In the genomic region with DNA sequence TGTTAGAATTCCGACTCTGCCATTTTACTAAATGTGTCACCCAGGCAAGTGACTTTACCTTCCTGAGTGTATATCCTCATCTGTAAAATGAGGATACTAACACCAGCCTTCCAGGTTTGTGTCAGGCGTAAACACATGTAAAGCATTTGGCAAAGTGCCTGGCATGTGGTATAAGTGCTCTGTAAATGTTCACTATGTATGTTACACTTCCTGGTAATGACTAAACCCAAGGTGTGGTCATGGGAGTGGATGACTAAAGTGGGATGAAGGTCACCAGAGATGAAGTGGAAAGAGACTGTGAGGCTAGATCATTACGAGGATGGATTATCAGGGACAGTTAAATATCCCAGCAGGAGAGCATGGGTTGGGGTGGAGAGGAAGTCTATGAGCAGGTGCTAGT, we compare ENCODE assay signal across 12 cellular contexts. TPM values are rescaled to one million over a fixed set of nuclear protein-coding genes. Genes with fewer than 3 reads are reported as not detected.
DNase-seq lines count a peak whose midpoint lies in the region; ATAC-seq, FAIRE-seq and TF ChIP-seq lines count a peak whose summit lies in the region.
"Had no signal": no experiment of that assay in that cellular context is flagged by ENCODE, and none has a peak within 500 bp of the region (broad histone marks: within the 10 kb centered on the region; RNA-seq: fewer than 3 reads in every experiment).

No MANE protein-coding gene starts in this region.

- H3K4me3 Mint-ChIP-seq in CD4-positive, alpha-beta memory T cell: peak overlapping the region in 4 of 8 donors; percentile 5 to 87 (median 56)
- peak overlapping the region; percentile 8 for H3K4me3 Mint-ChIP-seq in T-helper 17 cell
- no peak overlapping the region for H3K4me3 Mint-ChIP-seq in neural progenitor cell

- no peaks in the 10 kb centered on the region for H3K9me1 ChIP-seq in keratinocyte (ENCODE audit: control insufficient read depth, extremely low read depth, insufficient read depth, low read length)

- intact Hi-C loops in CD4-positive, alpha-beta memory T cell (cut with micrococcal nuclease): no loop called here
- intact Hi-C loops in left cardiac atrium (cut with DNase I): no loop called here

- H3K4me3 ChIP-seq in CD4-positive, alpha-beta memory T cell (ENCODE audit: low read length in 2 of 2): no peak overlapping the region
- H3K4me3 ChIP-seq in keratinocyte (ENCODE audit: control insufficient read depth in 2 of 3, extremely low read depth in 1 of 3, insufficient read depth in 2 of 3, low read depth in 1 of 3, low read length in 3 of 3): no peak overlapping the region
- H3K4me3 ChIP-seq in neural progenitor cell: no peak overlapping the region
- H3K4me3 ChIP-seq: GM12878 had no signal

- H3F3A ChIP-seq in neural progenitor cell (ENCODE audit: low read depth): no peaks in the 10 kb centered on the region

- ATAC-seq in T-helper 17 cell (peak; percentile 58), left cardiac atrium (no peak), HG03565 (IDR thresholded peaks at IDR 0.05; ENCODE audit: unreplicated experiment) (no peak)
- ATAC-seq: GM12878 had no signal

- TF ChIP-seq CTCF in keratinocyte (optimal IDR thresholded peaks at IDR 0.05 in 1 of 3, IDR thresholded peaks at IDR 0.05 in 1 of 3, conservative IDR thresholded peaks at IDR 0.05 in 1 of 3; ENCODE audit: extremely low read depth in 1 of 3, insufficient read depth in 2 of 3, low read length in 3 of 3) (no peak), neural progenitor cell (IDR thresholded peaks at IDR 0.05) (no peak)

- H3K4me1 Mint-ChIP-seq in CD4-positive, alpha-beta memory T cell: peaks cover 40 to 80% (median 58%) of the 10 kb centered on the region in 4 donors
- H3K4me1 Mint-ChIP-seq in T-helper 17 cell (peaks cover 38% of the 10 kb centered on the region), neural progenitor cell (no peaks in the 10 kb centered on the region)

- POLR2A ChIA-PET in CD4-positive, alpha-beta memory T cell (lab: Charles Lee; ENCODE audit: partially characterized antibody): interaction anchor here (1.2 to 1.6 kb wide), 3 partner anchors 8 to 25 kb away, joined by 4 to 6 read pairs (median 5); no protein-coding TSS in a partner anchor

- dilution Hi-C loops in keratinocyte (cut with MboI; ENCODE audit: extremely low pct_ligation_motif_present, low sequenced_read_pairs): no loop called here

- H3K36me3 Mint-ChIP-seq in CD4-positive, alpha-beta memory T cell: peaks cover 12 to 13% of the 10 kb centered on the region in 2 donors
- H3K36me3 Mint-ChIP-seq in T-helper 17 cell (ENCODE audit: low read depth) (peaks cover 2% of the 10 kb centered on the region), neural progenitor cell (peaks cover 6% of the 10 kb centered on the region)

- H3K27me3 Mint-ChIP-seq in CD4-positive, alpha-beta memory T cell: no peaks in the 10 kb centered on the region
- H3K27me3 Mint-ChIP-seq in T-helper 17 cell: no peaks in the 10 kb centered on the region
- H3K27me3 Mint-ChIP-seq in neural progenitor cell (ENCODE audit: insufficient read depth, low read depth): peaks cover 5% of the 10 kb centered on the region

- H3K79me2 ChIP-seq in keratinocyte (ENCODE audit: control insufficient read depth, insufficient read depth, low read length): no peaks in the 10 kb centered on the region
- H3K79me2 ChIP-seq in neural progenitor cell (ENCODE audit: low read depth): no peaks in the 10 kb centered on the region

- no peaks in the 10 kb centered on the region for H3K27me3 ChIP-seq in CD4-positive, alpha-beta memory T cell (ENCODE audit: insufficient read depth, low read length)
- H3K27me3 ChIP-seq in keratinocyte (ENCODE audit: control insufficient read depth, extremely low read depth, insufficient read depth, low read length): no peaks in the 10 kb centered on the region
- H3K27me3 ChIP-seq in neural progenitor cell: peaks cover 7% of the 10 kb centered on the region

- FAIRE-seq in keratinocyte (lab: Jason Lieb, UNC): peak; percentile 98
- FAIRE-seq: endothelial cell of umbilical vein, GM12878, TTC549 had no signal

- H2AFZ ChIP-seq in keratinocyte (ENCODE audit: control insufficient read depth, low read length): no peak overlapping the region
- no peak overlapping the region for H2AFZ ChIP-seq in neural progenitor cell (replicated peaks)

- CTCF ChIA-PET in CD4-positive, alpha-beta memory T cell (lab: Charles Lee; ENCODE audit: partially characterized antibody): interaction anchor here (1.1 kb wide), 1 partner anchor 104 kb away, joined by 4 read pairs; no protein-coding TSS in a partner anchor

- H4K20me1 ChIP-seq in keratinocyte (ENCODE audit: control insufficient read depth, extremely low read depth, insufficient read depth, low read length): no peaks in the 10 kb centered on the region
- no peaks in the 10 kb centered on the region for H4K20me1 ChIP-seq in neural progenitor cell (ENCODE audit: low read depth)

- H3K4me2 ChIP-seq in keratinocyte (ENCODE audit: control insufficient read depth, extremely low read depth, insufficient read depth, low read depth, low read length) (peak overlapping the region; percentile 42), neural progenitor cell (no peak overlapping the region)

- H3K9ac ChIP-seq in keratinocyte (ENCODE audit: control insufficient read depth, extremely low read depth, insufficient read depth, low read length) (peak overlapping the region; percentile 40), neural progenitor cell (no peak overlapping the region)

- H3K9me3 ChIP-seq in CD4-positive, alpha-beta memory T cell (ENCODE audit: control insufficient read depth in 1 of 2, low read length in 2 of 2): peaks cover 0 to 4% of the 10 kb centered on the region in 2 donors
- H3K9me3 ChIP-seq in T-helper 17 cell (ENCODE audit: control insufficient read depth, low read length, poor library complexity, severe bottlenecking) (no peaks in the 10 kb centered on the region), keratinocyte (ENCODE audit: control insufficient read depth, low read depth, low read length) (peaks cover 2% of the 10 kb centered on the region), neural progenitor cell (ENCODE audit: low read depth) (no peaks in the 10 kb centered on the region)

- no peak for DNase-seq in CD4-positive, alpha-beta memory T cell
- peak; percentile 96 for DNase-seq in HPDE6-E6E7 (ENCODE audit: extremely low spot score)
- DNase-seq in T-helper 17 cell: no peak
- DNase-seq in keratinocyte (ENCODE audit: low read depth, low spot score): no peak
- no peak for DNase-seq in left cardiac atrium
- DNase-seq in RPMI8226: no peak
- DNase-seq in neural progenitor cell (ENCODE audit: low spot score): no peak
- DNase-seq: right cardiac atrium had no signal

- peak overlapping the region in 6 of 7 donors; percentile 1 to 83 (median 58) for H3K27ac Mint-ChIP-seq in CD4-positive, alpha-beta memory T cell
- H3K27ac Mint-ChIP-seq in T-helper 17 cell: no peak overlapping the region
- no peak overlapping the region for H3K27ac Mint-ChIP-seq in neural progenitor cell

- peaks cover 0 to 3% (median 0%) of the 10 kb centered on the region in 8 donors for H3K9me3 Mint-ChIP-seq in CD4-positive, alpha-beta memory T cell
- peaks cover 6% of the 10 kb centered on the region for H3K9me3 Mint-ChIP-seq in neural progenitor cell

- peaks cover 48% of the 10 kb centered on the region for H3K4me1 ChIP-seq in CD4-positive, alpha-beta memory T cell (ENCODE audit: insufficient read depth, low read length)
- H3K4me1 ChIP-seq in keratinocyte (ENCODE audit: control insufficient read depth, extremely low read depth, insufficient read depth, low read length) (peaks cover 17% of the 10 kb centered on the region), neural progenitor cell (no peaks in the 10 kb centered on the region)

- no peak overlapping the region for H3K27ac ChIP-seq in CD4-positive, alpha-beta memory T cell (ENCODE audit: low read depth, low read length)
- peak overlapping the region; percentile 57 for H3K27ac ChIP-seq in keratinocyte (ENCODE audit: control insufficient read depth, insufficient read depth, low read length)
- no peak overlapping the region for H3K27ac ChIP-seq in neural progenitor cell

- H3K36me3 ChIP-seq in CD4-positive, alpha-beta memory T cell (ENCODE audit: insufficient read depth, low read length): peaks cover 2% of the 10 kb centered on the region
- H3K36me3 ChIP-seq in keratinocyte (ENCODE audit: control insufficient read depth in 2 of 2, extremely low read depth in 1 of 2, insufficient read depth in 2 of 2, low read length in 2 of 2) (peaks cover 2 to 3% of the 10 kb centered on the region in 2 experiments), neural progenitor cell (no peaks in the 10 kb centered on the region)

RNA-seq across cellular contexts. Expression of a gene that starts 25.6 kb away (rescaled TPM):
- 10 to 100 TPM; 68.4 to 71.5 TPM for total RNA-seq in CD4-positive, alpha-beta memory T cell
- 100 to 1,000 TPM; 141 to 162 TPM for polyA plus RNA-seq in CD4-positive, alpha-beta memory T cell
- 10 to 100 TPM; 72.1 to 89.9 TPM for total RNA-seq in T-helper 17 cell
- 17.1 to 29.8 TPM (median 20.8 TPM) in 3 replicates for polyA plus RNA-seq in keratinocyte
- 6.6 TPM for polyA plus RNA-seq in keratinocyte (2011; ENCODE audit: low read depth)
- polyA plus RNA-seq in keratinocyte (2011; cell fraction: cytosol; rRNA removed): 14.3 and 23.0 TPM in 2 replicates
- 15.9 and 20.4 TPM in 2 replicates for polyA plus RNA-seq in keratinocyte (2011; cell fraction: nucleus; rRNA removed)
- 17.4 and 40.6 TPM in 2 replicates for polyA plus RNA-seq in keratinocyte (2012; ENCODE audit: low replicate concordance)
- polyA minus RNA-seq in keratinocyte: 11.1 to 19.3 TPM (median 18.1 TPM) in 3 replicates
- 15.7 TPM for polyA minus RNA-seq in keratinocyte (2011; cell fraction: cytosol; rRNA and poly(A)+ RNA removed)
- polyA minus RNA-seq in keratinocyte (2011; cell fraction: nucleus; rRNA and poly(A)+ RNA removed): 6.4 and 8.7 TPM in 2 replicates
- total RNA-seq in left cardiac atrium: 10 to 100 TPM; 10.7 to 17.6 TPM
- 19.8 and 54.2 TPM in 2 replicates for total RNA-seq in neural progenitor cell (ENCODE audit: low replicate concordance)

RNA-seq across cellular contexts. Expression of a gene that starts 28.3 kb away (rescaled TPM):
- 10 to 100 TPM; 26.7 to 28.8 TPM for total RNA-seq in CD4-positive, alpha-beta memory T cell
- polyA plus RNA-seq in CD4-positive, alpha-beta memory T cell: 10 to 100 TPM in 1 of 2 donors, 1 to 10 TPM in 1; 2.3 to 10.2 TPM
- 1 to 10 TPM; 6.7 to 7.5 TPM for total RNA-seq in T-helper 17 cell
- 5.0 to 9.3 TPM (median 5.4 TPM) in 3 replicates for polyA plus RNA-seq in keratinocyte
- 2.6 TPM for polyA plus RNA-seq in keratinocyte (2011; ENCODE audit: low read depth)
- polyA plus RNA-seq in keratinocyte (2011; cell fraction: cytosol; rRNA removed): 3.5 and 5.4 TPM in 2 replicates
- polyA plus RNA-seq in keratinocyte (2011; cell fraction: nucleus; rRNA removed): 8.5 and 9.5 TPM in 2 replicates
- 3.0 and 10.6 TPM in 2 replicates for polyA plus RNA-seq in keratinocyte (2012; ENCODE audit: low replicate concordance)
- polyA minus RNA-seq in keratinocyte: 12.2 to 20.7 TPM (median 12.3 TPM) in 3 replicates
- polyA minus RNA-seq in keratinocyte (2011; cell fraction: cytosol; rRNA and poly(A)+ RNA removed): 15.5 TPM
- 9.7 and 14.7 TPM in 2 replicates for polyA minus RNA-seq in keratinocyte (2011; cell fraction: nucleus; rRNA and poly(A)+ RNA removed)
- total RNA-seq in left cardiac atrium: 1 to 10 TPM; 5.1 to 6.6 TPM
- 6.5 and 13.0 TPM in 2 replicates for total RNA-seq in neural progenitor cell (ENCODE audit: low replicate concordance)

RNA-seq across cellular contexts. Expression of a gene that starts 50.5 kb away (rescaled TPM):
- total RNA-seq in CD4-positive, alpha-beta memory T cell: 10 to 100 TPM; 36.4 to 38.9 TPM
- 10 to 100 TPM; 10.0 to 23.6 TPM for polyA plus RNA-seq in CD4-positive, alpha-beta memory T cell
- total RNA-seq in T-helper 17 cell: 10 to 100 TPM; 27.7 to 28.1 TPM
- polyA plus RNA-seq in keratinocyte: 36.9 to 53.3 TPM (median 42.5 TPM) in 3 replicates
- 14.4 TPM for polyA plus RNA-seq in keratinocyte (2011; ENCODE audit: low read depth)
- polyA plus RNA-seq in keratinocyte (2011; cell fraction: cytosol; rRNA removed): 38.4 and 45.5 TPM in 2 replicates
- polyA plus RNA-seq in keratinocyte (2011; cell fraction: nucleus; rRNA removed): 34.4 and 41.0 TPM in 2 replicates
- 50.6 and 56.3 TPM in 2 replicates for polyA plus RNA-seq in keratinocyte (2012; ENCODE audit: low replicate concordance)
- polyA minus RNA-seq in keratinocyte: 30.4 to 77.1 TPM (median 45.8 TPM) in 3 replicates
- 43.5 TPM for polyA minus RNA-seq in keratinocyte (2011; cell fraction: cytosol; rRNA and poly(A)+ RNA removed)
- polyA minus RNA-seq in keratinocyte (2011; cell fraction: nucleus; rRNA and poly(A)+ RNA removed): 10.2 and 11.4 TPM in 2 replicates
- total RNA-seq in left cardiac atrium: 10 to 100 TPM; 31.7 to 34.4 TPM
- total RNA-seq in neural progenitor cell (ENCODE audit: low replicate concordance): 22.5 and 41.3 TPM in 2 replicates

RNA-seq across cellular contexts. Expression of a gene that starts 59.6 kb away (rescaled TPM):
- total RNA-seq in CD4-positive, alpha-beta memory T cell: 10 to 100 TPM; 68.5 to 69.3 TPM
- polyA plus RNA-seq in CD4-positive, alpha-beta memory T cell: 10 to 100 TPM in 1 of 2 donors, 1 to 10 TPM in 1; 3.1 to 22.7 TPM
- 10 to 100 TPM; 24.5 to 42.7 TPM for total RNA-seq in T-helper 17 cell
- polyA plus RNA-seq in keratinocyte: 7.0 to 9.6 TPM (median 7.1 TPM) in 3 replicates
- 1.2 TPM for polyA plus RNA-seq in keratinocyte (2011; ENCODE audit: low read depth)
- polyA plus RNA-seq in keratinocyte (2011; cell fraction: cytosol; rRNA removed): 4.2 and 6.7 TPM in 2 replicates
- 22.1 and 33.4 TPM in 2 replicates for polyA plus RNA-seq in keratinocyte (2011; cell fraction: nucleus; rRNA removed)
- polyA plus RNA-seq in keratinocyte (2012; ENCODE audit: low replicate concordance): 3.1 and 15.9 TPM in 2 replicates
- 3.4 to 4.3 TPM (median 3.4 TPM) in 3 replicates for polyA minus RNA-seq in keratinocyte
- polyA minus RNA-seq in keratinocyte (2011; cell fraction: cytosol; rRNA and poly(A)+ RNA removed): 4.2 TPM
- polyA minus RNA-seq in keratinocyte (2011; cell fraction: nucleus; rRNA and poly(A)+ RNA removed): 8.4 and 10.5 TPM in 2 replicates
- total RNA-seq in left cardiac atrium: 1 to 10 TPM; 1.1 to 1.2 TPM
- total RNA-seq in neural progenitor cell (ENCODE audit: low replicate concordance): 0.31 and 0.69 TPM in 2 replicates

Comparison
In these comparisons a context has a peak if more than half of its experiments do, and no peak if none do; other contexts are left out.
1. H3K27ac Mint-ChIP-seq: peak in CD4-positive, alpha-beta memory T cell (6 of 7); none in T-helper 17 cell (single experiment) and neural progenitor cell (single experiment).